ENCODE assay signal across 8 cellular contexts in the genomic region with DNA sequence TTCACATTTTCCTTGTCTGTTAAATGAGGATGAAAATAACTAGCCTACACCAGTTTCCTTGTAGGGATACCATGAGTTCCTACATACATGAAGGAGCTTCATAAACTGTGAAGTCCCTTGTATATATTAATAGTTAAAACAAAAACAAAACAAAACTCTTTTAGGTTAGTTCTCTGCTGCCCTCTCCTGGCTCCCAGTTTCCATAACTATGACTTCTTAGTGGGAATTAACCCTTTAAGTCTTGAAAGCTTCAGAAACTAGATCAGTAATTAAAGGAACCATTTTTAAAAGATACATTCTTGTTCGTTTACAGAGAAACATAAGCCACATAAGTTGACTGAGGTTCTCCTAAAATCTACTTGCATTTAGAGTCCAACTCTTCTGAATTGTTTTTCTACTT.
DNase-seq lines count a peak whose midpoint lies in the region; ATAC-seq and TF ChIP-seq lines count a peak whose summit lies in the region.

No MANE protein-coding gene starts in this region.

- H3K4me1 Mint-ChIP-seq in stimulated activated naive B cell treated with anti-CD40 and anti-IgM and Interleukin-4, amounts not matched to agents 10 μg/mL and 1 μg/mL and 100 μg/mL, for 72 hours: no peaks in the 10 kb centered on the region
- no peaks in the 10 kb centered on the region for H3K4me1 Mint-ChIP-seq in activated naive CD8-positive, alpha-beta T cell treated with anti-CD3 and anti-CD28 coated beads for 36 hours

- TF ChIP-seq CTCF in upper lobe of right lung (IDR thresholded peaks at IDR 0.05): peak; percentile 61

- no peaks in the 10 kb centered on the region for H3K27me3 Mint-ChIP-seq in stimulated activated naive B cell treated with anti-CD40 and anti-IgM and Interleukin-4, amounts not matched to agents 10 μg/mL and 1 μg/mL and 100 μg/mL, for 72 hours
- H3K27me3 Mint-ChIP-seq in activated naive CD8-positive, alpha-beta T cell treated with anti-CD3 and anti-CD28 coated beads for 36 hours: no peaks in the 10 kb centered on the region

- H3K27ac Mint-ChIP-seq in stimulated activated naive B cell treated with anti-CD40 and anti-IgM and Interleukin-4, amounts not matched to agents 10 μg/mL and 1 μg/mL and 100 μg/mL, for 72 hours: no peak overlapping the region
- no peak overlapping the region for H3K27ac Mint-ChIP-seq in activated naive CD8-positive, alpha-beta T cell treated with anti-CD3 and anti-CD28 coated beads for 36 hours

- no peaks in the 10 kb centered on the region for H3K9me3 Mint-ChIP-seq in stimulated activated naive B cell treated with anti-CD40 and anti-IgM and Interleukin-4, amounts not matched to agents 10 μg/mL and 1 μg/mL and 100 μg/mL, for 72 hours
- no peaks in the 10 kb centered on the region for H3K9me3 Mint-ChIP-seq in activated naive CD8-positive, alpha-beta T cell treated with anti-CD3 and anti-CD28 coated beads for 36 hours

- H3K4me3 Mint-ChIP-seq in stimulated activated naive B cell treated with anti-CD40 and anti-IgM and Interleukin-4, amounts not matched to agents 10 μg/mL and 1 μg/mL and 100 μg/mL, for 72 hours: no peak overlapping the region
- H3K4me3 Mint-ChIP-seq in activated naive CD8-positive, alpha-beta T cell treated with anti-CD3 and anti-CD28 coated beads for 36 hours: no peak overlapping the region

- no peaks in the 10 kb centered on the region for H3K36me3 Mint-ChIP-seq in stimulated activated naive B cell treated with anti-CD40 and anti-IgM and Interleukin-4, amounts not matched to agents 10 μg/mL and 1 μg/mL and 100 μg/mL, for 72 hours
- no peaks in the 10 kb centered on the region for H3K36me3 Mint-ChIP-seq in activated naive CD8-positive, alpha-beta T cell treated with anti-CD3 and anti-CD28 coated beads for 36 hours

- no peak overlapping the region for H3K4me3 ChIP-seq in SJCRH30
- no peak overlapping the region for H3K4me3 ChIP-seq in upper lobe of right lung

- H3K9me3 ChIP-seq in SJCRH30 (replicated peaks): no peaks in the 10 kb centered on the region
- no peaks in the 10 kb centered on the region for H3K9me3 ChIP-seq in upper lobe of right lung

- intact Hi-C loops in upper lobe of right lung (cut with DNase I): loop anchor here (10.0 kb wide), 1 partner anchor 348 kb away; no protein-coding TSS in a partner anchor

- H3K4me1 ChIP-seq in SJCRH30 (no peaks in the 10 kb centered on the region), upper lobe of right lung (no peaks in the 10 kb centered on the region)

- H3K36me3 ChIP-seq in SJCRH30 (no peaks in the 10 kb centered on the region), upper lobe of right lung (no peaks in the 10 kb centered on the region)

- no peak overlapping the region for H3K27ac ChIP-seq in SJCRH30
- no peak overlapping the region for H3K27ac ChIP-seq in upper lobe of right lung

- DNase-seq in DMS53 treated with DMSO at 0.1 percent for 48 hours (lab: John Stamatoyannopoulos, UW; ENCODE audit: unreplicated experiment): peak; percentile 42
- peak; percentile 12 for DNase-seq in HPDE6-E6E7 (ENCODE audit: extremely low spot score)
- DNase-seq in SJCRH30: peak; percentile 32 to 63
- peak; percentile 64 for DNase-seq in glomerular visceral epithelial cell (ENCODE audit: extremely low spot score)
- DNase-seq in upper lobe of right lung: no peak
- no peak for DNase-seq in stimulated activated naive B cell treated with anti-CD40 and anti-IgM and Interleukin-4, amounts not matched to agents 10 μg/mL and 1 μg/mL and 100 μg/mL, for 72 hours
- DNase-seq in activated naive CD8-positive, alpha-beta T cell treated with anti-CD3 and anti-CD28 coated beads for 36 hours: no peak

- H3K27me3 ChIP-seq in SJCRH30 (no peaks in the 10 kb centered on the region), upper lobe of right lung (no peaks in the 10 kb centered on the region)

- ATAC-seq in upper lobe of right lung: peak; percentile 58
- no peak for ATAC-seq in stimulated activated naive B cell treated with anti-CD40 and anti-IgM and Interleukin-4, amounts not matched to agents 10 μg/mL and 1 μg/mL and 100 μg/mL, for 72 hours (replicated peaks)
- ATAC-seq in HG02885 (IDR thresholded peaks at IDR 0.05; ENCODE audit: poor library complexity, unreplicated experiment): no peak

Comparison
In these comparisons a context has a peak if more than half of its experiments do, and no peak if none do; other contexts are left out.
1. DNase-seq: peak in DMS53 treated with DMSO at 0.1 percent for 48 hours (single experiment), HPDE6-E6E7 (single experiment), SJCRH30 (2 of 2) and glomerular visceral epithelial cell (single experiment); none in upper lobe of right lung (single experiment), stimulated activated naive B cell treated with anti-CD40 and anti-IgM and Interleukin-4, amounts not matched to agents 10 μg/mL and 1 μg/mL and 100 μg/mL, for 72 hours (single experiment) and activated naive CD8-positive, alpha-beta T cell treated with anti-CD3 and anti-CD28 coated beads for 36 hours (single experiment).